ENCODE assay signal across 8 cellular contexts in the genomic region with DNA sequence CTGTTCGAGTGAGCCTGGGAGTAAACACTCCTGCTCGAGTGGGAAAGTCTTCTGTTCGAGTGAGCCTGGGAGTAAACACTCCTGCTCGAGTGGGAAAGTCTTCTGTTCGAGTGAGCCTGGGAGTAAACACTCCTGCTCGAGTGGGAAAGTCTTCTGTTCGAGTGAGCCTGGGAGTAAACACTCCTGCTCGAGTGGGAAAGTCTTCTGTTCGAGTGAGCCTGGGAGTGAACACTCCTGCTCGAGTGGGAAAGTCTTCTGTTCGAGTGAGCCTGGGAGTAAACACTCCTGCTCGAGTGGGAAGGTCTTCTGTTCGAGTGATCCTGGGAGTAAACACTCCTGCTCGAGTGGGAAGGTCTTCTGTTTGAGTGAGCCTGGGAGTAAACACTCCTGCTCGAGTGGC.
DNase-seq lines count a peak whose midpoint lies in the region; ATAC-seq, FAIRE-seq and TF ChIP-seq lines count a peak whose summit lies in the region.
"Not testable (repeated sequence)": the region's sequence is repeated elsewhere in the genome, so short reads cannot be mapped to it uniquely, and the experiment has no call there.

No MANE protein-coding gene starts in this region.

- not testable (repeated sequence) for H3K36me3 ChIP-seq in BLaER1; CD8-positive, alpha-beta memory T cell (ENCODE audit: insufficient read depth, low read length); HEK293 (ENCODE audit: control insufficient read depth in 2 of 2, insufficient read depth in 1 of 2, low read length in 2 of 2); adipocyte (ENCODE audit: control insufficient read depth, insufficient read depth, low read length, severe bottlenecking); K562 (ENCODE audit: control insufficient read depth, insufficient read depth, low read length); endodermal cell (ENCODE audit: control insufficient read depth, insufficient read depth, low read length); HepG2 (replicated peaks in 1 of 2; ENCODE audit: control insufficient read depth in 1 of 2, insufficient read depth in 2 of 2, low read length in 2 of 2)

- POLR2A ChIA-PET in CD8-positive, alpha-beta memory T cell (lab: Charles Lee); HEK293 (lab: Yijun Ruan, JAX); HepG2 (lab: Yijun Ruan, JAX): not testable (repeated sequence)
- POLR2A ChIA-PET in K562 (lab: Yijun Ruan, JAX) = interaction anchor here (1.1 kb wide), 1 partner anchor 11 kb away, joined by 3 read pairs; no protein-coding TSS in a partner anchor

- not testable (repeated sequence) for H4K20me1 ChIP-seq in BLaER1; K562 (replicated peaks; ENCODE audit: control insufficient read depth, insufficient read depth, low read length); HepG2 (ENCODE audit: insufficient read depth, low read length)

- H3K4me2 ChIP-seq in BLaER1; K562 (ENCODE audit: insufficient read depth, low read length): not testable (repeated sequence)
- peak overlapping the region; percentile 46 for H3K4me2 ChIP-seq in HepG2 (ENCODE audit: low read depth, low read length)

- TF ChIP-seq CTCF in HEK293 (tag by site-specific recombination; IDR thresholded peaks at IDR 0.05); K562 (IDR thresholded peaks at IDR 0.05 in 2 of 3, conservative IDR thresholded peaks at IDR 0.05 in 1 of 3; ENCODE audit: insufficient read depth in 2 of 3, low read depth in 1 of 3, low read length in 3 of 3); endodermal cell (conservative IDR thresholded peaks at IDR 0.05); HepG2 (CRISPR knock-in tag; IDR thresholded peaks at IDR 0.05): not testable (repeated sequence)

- H3K27me3 Mint-ChIP-seq in CD8-positive, alpha-beta memory T cell; endodermal cell (ENCODE audit: insufficient read depth): not testable (repeated sequence)

- ATAC-seq in K562, HepG2: not testable (repeated sequence)

- not testable (repeated sequence) for H3K9me1 ChIP-seq in K562 (ENCODE audit: control insufficient read depth, insufficient read depth, low read length)

- WGBS in K562 (ENCODE audit: insufficient coverage, low coverage, missing lambda C conversion rate) = 2% methylated on average over 8 of the region's 15 CpGs
- 71 to 89% methylated on average over 3 to 9 of the region's 15 CpGs for WGBS in endodermal cell (ENCODE audit: insufficient coverage in 1 of 2, insufficient read length in 1 of 2), 2 experiments
- 3% methylated on average over 8 of the region's 15 CpGs for WGBS in HepG2 (ENCODE audit: low lambda C conversion rate)

- not testable (repeated sequence) for TF ChIP-seq RAD21 in K562 (CRISPR knock-in tag; conservative IDR thresholded peaks at IDR 0.05 in 1 of 2, IDR thresholded peaks at IDR 0.05 in 1 of 2); HepG2 (CRISPR knock-in tag; IDR thresholded peaks at IDR 0.05)

- in situ Hi-C loops in K562 (cut with MboI); HepG2 (cut with HindIII; ENCODE audit: extremely low pct_ligation_motif_present, low pct_unique_long_range_greater_than_20kb): not testable (repeated sequence)

- TF ChIP-seq POLR2A in K562 (conservative IDR thresholded peaks at IDR 0.05); HepG2 (IDR thresholded peaks at IDR 0.05; ENCODE audit: insufficient read depth in 1 of 2, low read depth in 2 of 2, low read length in 2 of 2): not testable (repeated sequence)

- not testable (repeated sequence) for H3K27me3 ChIP-seq in BLaER1; CD8-positive, alpha-beta memory T cell (ENCODE audit: insufficient read depth, low read length, poor library complexity, severe bottlenecking); adipocyte (replicated peaks; ENCODE audit: control insufficient read depth, insufficient read depth, low read length); endodermal cell (ENCODE audit: control insufficient read depth, insufficient read depth, low read length, poor library complexity, severe bottlenecking); HepG2 (ENCODE audit: control insufficient read depth in 1 of 2, insufficient read depth in 2 of 2, low read length in 2 of 2)
- peaks cover 23 to 27% of the 10 kb centered on the region in 2 experiments for H3K27me3 ChIP-seq in K562 (ENCODE audit: control insufficient read depth in 2 of 2, insufficient read depth in 2 of 2, low read length in 2 of 2)

- H3K36me3 Mint-ChIP-seq in CD8-positive, alpha-beta memory T cell; endodermal cell (ENCODE audit: low read depth): not testable (repeated sequence)

- H3K79me2 ChIP-seq in K562 (ENCODE audit: control insufficient read depth, insufficient read depth, low read length); HepG2 (ENCODE audit: insufficient read depth, low read length): not testable (repeated sequence)

- not testable (repeated sequence) for H3K4me3 Mint-ChIP-seq in CD8-positive, alpha-beta memory T cell; endodermal cell

- H3K27ac Mint-ChIP-seq in CD8-positive, alpha-beta memory T cell; endodermal cell: not testable (repeated sequence)

- H3K4me3 ChIP-seq in BLaER1 = 0 out of 2 replicates have a peak overlapping the region, but pooled peaks have one; percentile 2
- H3K4me3 ChIP-seq in CD8-positive, alpha-beta memory T cell (ENCODE audit: low read length) = peak overlapping the region; percentile 15
- H3K4me3 ChIP-seq in HEK293 (ENCODE audit: low read depth, low read length); K562; HepG2 (replicated peaks in 1 of 3; ENCODE audit: insufficient read depth in 1 of 3, low read depth in 2 of 3, low read length in 3 of 3): not testable (repeated sequence)
- peak overlapping the region; percentile 17 for H3K4me3 ChIP-seq in adipocyte (ENCODE audit: low read length)
- peak overlapping the region; percentile 53 for H3K4me3 ChIP-seq in endodermal cell (ENCODE audit: low read length)

- H3K9me3 ChIP-seq in BLaER1 (peaks cover 94% of the 10 kb centered on the region), adipocyte (ENCODE audit: control insufficient read depth, low read length) (peaks cover 19% of the 10 kb centered on the region), K562 (replicated peaks; ENCODE audit: control insufficient read depth, insufficient read depth, low read depth, low read length) (peaks cover 23% of the 10 kb centered on the region), endodermal cell (ENCODE audit: control insufficient read depth, low read length) (peaks cover 51% of the 10 kb centered on the region), HepG2 (ENCODE audit: low read length) (peaks cover 16% of the 10 kb centered on the region)
- H3K9me3 ChIP-seq in CD8-positive, alpha-beta memory T cell (ENCODE audit: low read length) = peaks cover 15% of the 10 kb centered on the region
- H3K9me3 ChIP-seq in HEK293 (ENCODE audit: control insufficient read depth, insufficient read depth, low read depth, low read length) = not testable (repeated sequence)

- peaks cover 0 to 25% (median 21%) of the 10 kb centered on the region in 5 donors for H3K9me3 Mint-ChIP-seq in CD8-positive, alpha-beta memory T cell
- peaks cover 62% of the 10 kb centered on the region for H3K9me3 Mint-ChIP-seq in endodermal cell

- not testable (repeated sequence) for H3K27ac ChIP-seq in BLaER1; CD8-positive, alpha-beta memory T cell (ENCODE audit: low read depth, low read length); HEK293 (ENCODE audit: extremely low read depth, low read depth, low read length); K562 (ENCODE audit: extremely low read depth, low read depth, low read length); endodermal cell (ENCODE audit: low read depth, low read length); HepG2 (ENCODE audit: extremely low read length, insufficient read depth, low read length)

- BruUV-seq in K562 (replicated peaks; lab: Mats Ljungman, UMichigan); HepG2 (replicated peaks; lab: Mats Ljungman, UMichigan): not testable (repeated sequence)

- intact Hi-C loops in K562 (cut with micrococcal nuclease); HepG2 (cut with micrococcal nuclease; ENCODE audit: unreplicated experiment): not testable (repeated sequence)

- H3K9ac ChIP-seq in BLaER1; adipocyte (ENCODE audit: low read length); K562 (ENCODE audit: insufficient read depth in 1 of 2, low read depth in 2 of 2, low read length in 2 of 2); endodermal cell (ENCODE audit: extremely low read depth, low read length, poor library complexity, severe bottlenecking); HepG2 (ENCODE audit: insufficient read depth, low read depth, low read length): not testable (repeated sequence)

- DNase-seq in CD8-positive, alpha-beta memory T cell; adipocyte (ENCODE audit: low read depth); K562 (ENCODE audit: extremely low read depth in 1 of 4, low spot score in 3 of 4); endodermal cell; HepG2 (ENCODE audit: low spot score): not testable (repeated sequence)
- peak; percentile 36 for DNase-seq in DMS53 (lab: John Stamatoyannopoulos, UW)

- CTCF ChIA-PET in CD8-positive, alpha-beta memory T cell (lab: Charles Lee) = interaction anchor here (2.0 kb wide), 1 partner anchor 286 kb away, joined by 4 read pairs; no protein-coding TSS in a partner anchor
- CTCF ChIA-PET in HEK293 (lab: Yijun Ruan, JAX) = interaction anchor here (0.6 kb wide), 1 partner anchor 254 kb away, joined by 4 read pairs; no protein-coding TSS in a partner anchor
- CTCF ChIA-PET in K562 (lab: Yijun Ruan, JAX; ENCODE audit: low intra/inter-chr PET ratio); HepG2 (lab: Yijun Ruan, JAX; ENCODE audit: low intra/inter-chr PET ratio, low total read pairs): not testable (repeated sequence)

- H3K4me1 ChIP-seq in BLaER1 = peaks cover 14% of the 10 kb centered on the region
- not testable (repeated sequence) for H3K4me1 ChIP-seq in CD8-positive, alpha-beta memory T cell (ENCODE audit: insufficient read depth, low read length); HEK293 (ENCODE audit: control insufficient read depth, insufficient read depth, low read length); adipocyte (ENCODE audit: control insufficient read depth, insufficient read depth, low read length); K562 (replicated peaks in 1 of 2; ENCODE audit: control insufficient read depth in 2 of 2, insufficient read depth in 2 of 2, low read length in 2 of 2); endodermal cell (ENCODE audit: control insufficient read depth, insufficient read depth, low read length)
- peaks cover 27% of the 10 kb centered on the region for H3K4me1 ChIP-seq in HepG2 (ENCODE audit: insufficient read depth, low read length)

- TF ChIP-seq EP300 in K562 (IDR thresholded peaks at IDR 0.05; ENCODE audit: low read length); HepG2 (IDR thresholded peaks at IDR 0.05; ENCODE audit: low read depth in 2 of 2, low read length in 2 of 2); HepG2 (CRISPR knock-in tag; IDR thresholded peaks at IDR 0.05; ENCODE audit: borderline replicate concordance): not testable (repeated sequence)

- FAIRE-seq in K562 (lab: Jason Lieb, UNC); HepG2 (lab: Jason Lieb, UNC): not testable (repeated sequence)

- not testable (repeated sequence) for H2AFZ ChIP-seq in K562 (ENCODE audit: low read depth, low read length); HepG2 (ENCODE audit: low read length)

- not testable (repeated sequence) for H3K4me1 Mint-ChIP-seq in CD8-positive, alpha-beta memory T cell; endodermal cell
